ENCODE assay signal across 9 cellular contexts in the genomic region with DNA sequence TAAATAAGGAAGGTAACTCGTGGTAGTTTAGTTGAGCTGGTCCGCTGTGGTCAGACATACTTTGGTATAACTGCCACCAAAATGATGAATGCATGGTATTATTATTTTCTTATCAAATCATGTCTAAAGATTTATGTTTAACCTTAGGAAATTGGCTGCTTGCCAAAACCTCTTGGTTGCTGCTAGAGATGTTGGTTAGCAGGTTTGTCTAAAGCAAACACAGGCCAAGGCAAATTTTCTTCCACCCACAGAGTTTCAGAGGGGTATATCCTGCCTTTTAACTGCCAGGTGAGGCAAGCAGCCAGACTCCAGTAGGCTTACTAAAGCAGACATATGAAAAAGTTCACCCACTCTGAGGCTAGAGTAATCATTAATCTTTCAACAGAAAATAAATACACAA.
DNase-seq lines count a peak whose midpoint lies in the region; ATAC-seq and TF ChIP-seq lines count a peak whose summit lies in the region.
"Had no signal": no experiment of that assay in that cellular context is flagged by ENCODE, and none has a peak within 500 bp of the region (broad histone marks: within the 10 kb centered on the region; RNA-seq: fewer than 3 reads in every experiment).

No MANE protein-coding gene starts in this region.

- ATAC-seq in HG02943 (IDR thresholded peaks at IDR 0.05; ENCODE audit: low read depth, unreplicated experiment), result peak; percentile 97

- in situ Hi-C loops in GM13977 (cut with MboI; ENCODE audit: low pct_unique_long_range_greater_than_20kb, low sequenced_read_pairs, unreplicated experiment), result no loop called here

- no peak for TF ChIP-seq CTCF in GM13977 (IDR thresholded peaks at IDR 0.05; ENCODE audit: extremely low read depth, insufficient read depth, missing control alignments)

- H3K27me3 Mint-ChIP-seq in immature natural killer cell (ENCODE audit: low read depth in 3 of 3), result no peaks in the 10 kb centered on the region
- H3K27me3 Mint-ChIP-seq: central memory CD8-positive, alpha-beta T cell had no signal

- peak; percentile 12 for DNase-seq in GM13977 (ENCODE audit: low spot score)
- peak; percentile 25 for DNase-seq in NCI-H2107 (lab: John Stamatoyannopoulos, UW)
- DNase-seq in fibroblast of peridontal ligament (ENCODE audit: extremely low read depth), result peak; percentile 34
- DNase-seq in NOMO-1 treated with dmso at 0.1 percent for 144 hours (lab: John Stamatoyannopoulos, UW; ENCODE audit: unreplicated experiment), result no peak
- DNase-seq in activated CD4-positive, alpha-beta T cell treated with anti-CD3 and anti-CD28 coated beads for 1 hour, result no peak
- no peak for DNase-seq in immature natural killer cell
- DNase-seq in stimulated activated naive CD4-positive, alpha-beta T cell treated with Interleukin-2 at 50 U/mL for 16 hours (lab: John Stamatoyannopoulos, UW), result no peak

- H3K4me1 Mint-ChIP-seq in immature natural killer cell, result no peaks in the 10 kb centered on the region
- H3K4me1 Mint-ChIP-seq: central memory CD8-positive, alpha-beta T cell had no signal

- H3K36me3 Mint-ChIP-seq in immature natural killer cell, result peaks cover 0 to 3% (median 0%) of the 10 kb centered on the region in 3 donors

- H3K9me3 Mint-ChIP-seq in immature natural killer cell, result peaks cover 5 to 40% (median 14%) of the 10 kb centered on the region in 6 donors

- no peak overlapping the region for H3K27ac Mint-ChIP-seq in immature natural killer cell

- no peak overlapping the region for H3K4me3 Mint-ChIP-seq in immature natural killer cell
- H3K4me3 Mint-ChIP-seq: central memory CD8-positive, alpha-beta T cell had no signal

Comparison
In these comparisons a context has a peak if more than half of its experiments do, and no peak if none do; other contexts are left out.
1. DNase-seq: peak in GM13977 (single experiment), NCI-H2107 (single experiment) and fibroblast of peridontal ligament (single experiment); none in NOMO-1 treated with dmso at 0.1 percent for 144 hours (single experiment), activated CD4-positive, alpha-beta T cell treated with anti-CD3 and anti-CD28 coated beads for 1 hour (single experiment), immature natural killer cell (0 of 3) and stimulated activated naive CD4-positive, alpha-beta T cell treated with Interleukin-2 at 50 U/mL for 16 hours (single experiment).